Comparison of ENCODE assay signal across 13 cellular contexts in the genomic region with DNA sequence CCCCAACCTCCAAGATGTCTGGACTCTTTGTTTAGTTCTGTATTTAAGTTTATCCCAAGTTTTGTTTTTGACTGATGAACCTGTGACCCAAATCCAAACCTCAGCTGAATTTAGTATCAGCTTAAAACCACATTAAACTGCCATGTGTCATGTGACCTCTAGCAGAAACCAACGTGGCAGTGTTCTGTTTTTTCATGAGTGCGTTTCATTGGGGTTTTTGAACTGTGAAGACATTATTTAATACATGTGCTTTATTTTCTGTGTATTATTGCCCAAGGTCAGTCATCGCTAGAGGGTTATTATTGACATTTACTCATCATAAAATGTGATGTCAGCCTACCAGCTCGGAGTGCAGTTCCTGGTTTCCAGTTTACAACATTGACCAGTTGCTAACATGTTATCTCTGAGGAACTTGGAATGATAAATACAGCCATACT. TPM values are rescaled to one million over a fixed set of nuclear protein-coding genes. Genes with fewer than 3 reads are reported as not detected.
DNase-seq lines count a peak whose midpoint lies in the region; ATAC-seq and TF ChIP-seq lines count a peak whose summit lies in the region.
"Had no signal": no experiment of that assay in that cellular context is flagged by ENCODE, and none has a peak within 500 bp of the region (broad histone marks: within the 10 kb centered on the region; RNA-seq: fewer than 3 reads in every experiment).

No MANE protein-coding gene starts in this region.

- CTCF ChIA-PET in HEK293 (lab: Yijun Ruan, JAX), result interaction anchor here (0.6 to 2.4 kb wide), 12 partner anchors 9 to 604 kb away, joined by 3 to 13 read pairs (median 4); partner anchors contain the start of genes ARHGEF12 and GRIK4

- peaks cover 27% of the 10 kb centered on the region for H3K79me2 ChIP-seq in ACC112 (ENCODE audit: control insufficient read depth, insufficient read depth, low read length, unreplicated experiment)

- H3K36me3 ChIP-seq in ACC112 (ENCODE audit: insufficient read depth, low read length) (peaks cover 11% of the 10 kb centered on the region), HEK293 (ENCODE audit: control insufficient read depth in 2 of 2, insufficient read depth in 1 of 2, low read length in 2 of 2) (peaks cover 0 to 35% of the 10 kb centered on the region in 2 experiments; a peak in 2 of 3 replicates), adrenal gland (replicated peaks in 1 of 2) (peaks cover 0 to 12% of the 10 kb centered on the region in 2 donors)

- no peak for TF ChIP-seq CTCF in HEK293 (tag by site-specific recombination; IDR thresholded peaks at IDR 0.05)
- no peak for TF ChIP-seq CTCF in adrenal gland (IDR thresholded peaks at IDR 0.05)

- WGBS in adrenal gland, 4 donors, result 21 to 28% (median 26%) methylated on average over 4 of the region's 4 CpGs

- H3K4me1 ChIP-seq in ACC112 (ENCODE audit: control insufficient read depth, insufficient read depth, low read length, unreplicated experiment) (peaks cover 47% of the 10 kb centered on the region), HEK293 (ENCODE audit: control insufficient read depth, insufficient read depth, low read length) (no peaks in the 10 kb centered on the region), adrenal gland (replicated peaks in 1 of 2) (peaks cover 29 to 51% of the 10 kb centered on the region in 2 donors)

- no peak for DNase-seq in adrenal gland
- DNase-seq in left colon, result no peak
- no peak for DNase-seq in NCI-H1417 treated with DMSO at 0.1 percent for 48 hours (lab: John Stamatoyannopoulos, UW)
- DNase-seq in DMS153 treated with DMSO at 0.1 percent for 48 hours (lab: John Stamatoyannopoulos, UW; ENCODE audit: unreplicated experiment), result no peak
- no peak for DNase-seq in activated T-cell treated with anti-CD3 and anti-CD28 coated beads, Interleukin-2, amount 50 U/mL, for 48 hours
- DNase-seq: esophagus squamous epithelium, NCI-H446, T-helper 9 cell had no signal

- no peaks in the 10 kb centered on the region for H3K27me3 ChIP-seq in ACC112 (ENCODE audit: insufficient read depth, low read length)
- no peaks in the 10 kb centered on the region for H3K27me3 ChIP-seq in adrenal gland

- POLR2A ChIA-PET in HEK293 (lab: Yijun Ruan, JAX), result interaction anchor here (1.2 to 2.4 kb wide), 2 partner anchors 8 to 10 kb away, joined by 3 to 9 read pairs; partner anchors contain the start of gene ARHGEF12

- H3K4me3 ChIP-seq in ACC112 (ENCODE audit: low read depth, low read length), result peak overlapping the region; percentile 94
- H3K4me3 ChIP-seq in HEK293 (ENCODE audit: low read depth, low read length), result no peak overlapping the region
- peak overlapping the region in 1 of 4 donors; percentile 75 for H3K4me3 ChIP-seq in adrenal gland
- H3K4me3 ChIP-seq: lung had no signal

- H3K9me3 ChIP-seq in HEK293 (ENCODE audit: control insufficient read depth, insufficient read depth, low read depth, low read length) (no peaks in the 10 kb centered on the region), adrenal gland (replicated peaks in 1 of 3) (no peaks in the 10 kb centered on the region)
- H3K9me3 ChIP-seq: esophagus squamous epithelium had no signal

- ATAC-seq in left colon (peak; percentile 85), GM19328 (IDR thresholded peaks at IDR 0.05; ENCODE audit: unreplicated experiment) (no peak)
- ATAC-seq: activated naive CD4-positive, alpha-beta T cell treated with anti-CD3 and anti-CD28 coated beads, Interleukin-2, amount 50 U/mL, for 72 hours had no signal

- H3K27ac ChIP-seq in ACC112 (ENCODE audit: low read depth, low read length) (peak overlapping the region; percentile 81), HEK293 (ENCODE audit: extremely low read depth, low read depth, low read length) (no peak overlapping the region), adrenal gland (peak overlapping the region; percentile 73 to 99 (median 93))

- H2AFZ ChIP-seq in ACC112 (ENCODE audit: low read length, unreplicated experiment), result no peak overlapping the region

- intact Hi-C loops in adrenal gland (cut with DNase I), result no loop called here
- intact Hi-C loops in left colon (cut with DNase I, micrococcal nuclease), result loop anchor here in 1 of 2 donors (10.0 kb wide), 1 partner anchor 158 kb away; no protein-coding TSS in a partner anchor

- no peak for TF ChIP-seq POLR2A in adrenal gland (IDR thresholded peaks at IDR 0.05)

TF ChIP-seq in HEK293, 187 proteins besides CTCF, POLR2A, EP300 and RAD21:
- no peak for TF ChIP-seq ZNF366 (tag by site-specific recombination; conservative IDR thresholded peaks at IDR 0.05)
- no peak for TF ChIP-seq FEZF1 (tag by site-specific recombination; IDR thresholded peaks at IDR 0.05)
- TF ChIP-seq, protein P1, sequence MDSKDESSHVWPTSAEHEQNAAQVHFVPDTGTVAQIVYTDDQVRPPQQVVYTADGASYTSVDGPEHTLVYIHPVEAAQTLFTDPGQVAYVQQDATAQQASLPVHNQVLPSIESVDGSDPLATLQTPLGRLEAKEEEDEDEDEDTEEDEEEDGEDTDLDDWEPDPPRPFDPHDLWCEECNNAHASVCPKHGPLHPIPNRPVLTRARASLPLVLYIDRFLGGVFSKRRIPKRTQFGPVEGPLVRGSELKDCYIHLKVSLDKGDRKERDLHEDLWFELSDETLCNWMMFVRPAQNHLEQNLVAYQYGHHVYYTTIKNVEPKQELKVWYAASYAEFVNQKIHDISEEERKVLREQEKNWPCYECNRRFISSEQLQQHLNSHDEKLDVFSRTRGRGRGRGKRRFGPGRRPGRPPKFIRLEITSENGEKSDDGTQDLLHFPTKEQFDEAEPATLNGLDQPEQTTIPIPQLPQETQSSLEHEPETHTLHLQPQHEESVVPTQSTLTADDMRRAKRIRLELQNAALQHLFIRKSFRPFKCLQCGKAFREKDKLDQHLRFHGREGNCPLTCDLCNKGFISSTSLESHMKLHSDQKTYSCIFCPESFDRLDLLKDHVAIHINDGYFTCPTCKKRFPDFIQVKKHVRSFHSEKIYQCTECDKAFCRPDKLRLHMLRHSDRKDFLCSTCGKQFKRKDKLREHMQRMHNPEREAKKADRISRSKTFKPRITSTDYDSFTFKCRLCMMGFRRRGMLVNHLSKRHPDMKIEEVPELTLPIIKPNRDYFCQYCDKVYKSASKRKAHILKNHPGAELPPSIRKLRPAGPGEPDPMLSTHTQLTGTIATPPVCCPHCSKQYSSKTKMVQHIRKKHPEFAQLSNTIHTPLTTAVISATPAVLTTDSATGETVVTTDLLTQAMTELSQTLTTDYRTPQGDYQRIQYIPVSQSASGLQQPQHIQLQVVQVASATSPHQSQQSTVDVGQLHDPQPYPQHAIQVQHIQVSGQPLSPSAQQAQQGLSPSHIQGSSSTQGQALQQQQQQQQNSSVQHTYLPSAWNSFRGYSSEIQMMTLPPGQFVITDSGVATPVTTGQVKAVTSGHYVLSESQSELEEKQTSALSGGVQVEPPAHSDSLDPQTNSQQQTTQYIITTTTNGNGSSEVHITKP (tag by site-specific recombination; IDR thresholded peaks at IDR 0.05), result peak; percentile 54
- TF ChIP-seq ZNF311 (tag by site-specific recombination; IDR thresholded peaks at IDR 0.05; ENCODE audit: borderline replicate concordance), result no peak
- TF ChIP-seq SP2 (tag by site-specific recombination; IDR thresholded peaks at IDR 0.05), result no peak

RNA-seq across cellular contexts. Expression of gene TLCD5, which starts 1.8 kb away (rescaled TPM):
- 10 to 100 TPM in 7 of 8 donors, 1 to 10 TPM in 1; 9.4 to 24.4 (median 15.4) TPM for total RNA-seq in adrenal gland
- 10 to 100 TPM in 2 of 3 donors, 1 to 10 TPM in 1; 5.8 to 12.9 (median 11.1) TPM for polyA plus RNA-seq in adrenal gland
- 1 to 10 TPM in 1 of 2 donors, under 1 TPM in 1; 0.49 to 1.1 TPM for total RNA-seq in left colon

RNA-seq across cellular contexts. Expression of gene ARHGEF12, which starts 9.3 kb away (rescaled TPM):
- total RNA-seq in adrenal gland (100 to 1,000 TPM in 5 of 8 donors, 10 to 100 TPM in 3; 86.0 to 125 (median 109) TPM), left colon (100 to 1,000 TPM in 1 of 2 donors, 10 to 100 TPM in 1; 99.1 to 107 TPM)
- 10 to 100 TPM; 20.2 to 49.3 (median 24.5) TPM for polyA plus RNA-seq in adrenal gland

Comparison
In these comparisons a context has a peak if more than half of its experiments do, and no peak if none do; other contexts are left out.
1. RNA of gene TLCD5, which starts 1.8 kb away (total RNA-seq): 9.4 to 24.4 TPM in adrenal gland; 0.49 to 1.1 TPM in left colon; every median in the first group is over 4 times any median in the second.